Comparison of ENCODE assay signal across 32 cellular contexts in genomic region chrX:21831496-21831895, GRCh38.
"Had no signal": no experiment of that assay in that cellular context is flagged by ENCODE, and none has a peak within 500 bp of the region (broad histone marks: within the 10 kb centered on the region; RNA-seq: fewer than 3 reads in every experiment).

No MANE protein-coding gene starts in this region.

- DNase-seq: activated B cell treated with CpG ODN at 0.5 μM for 24 hours; activated CD4-positive, alpha-beta memory T cell treated with anti-CD3 and anti-CD28 coated beads, Interleukin-2, amount 10 ng/mL, durations not matched to agents 7 days and 5 days; activated CD4-positive, alpha-beta T cell treated with anti-CD3 and anti-CD28 coated beads for 48 hours; activated CD4-positive, alpha-beta T cell treated with anti-CD3 and anti-CD28 coated beads, Interleukin-2, amount 50 U/mL, for 4 hours; activated CD8-positive, alpha-beta memory T cell treated with anti-CD3 and anti-CD28 coated beads, Interleukin-2, amount 50 U/mL, for 48 hours; activated gamma-delta T cell; activated naive CD4-positive, alpha-beta T cell; activated naive CD4-positive, alpha-beta T cell treated with anti-CD3 and anti-CD28 coated beads, Interleukin-2, amount 10 ng/mL, durations not matched to agents 7 days and 5 days; activated naive CD8-positive, alpha-beta T cell treated with anti-CD3 and anti-CD28 coated beads, Interleukin-2, amount 10 ng/mL, durations not matched to agents 7 days and 5 days; activated T-cell treated with anti-CD3 and anti-CD28 coated beads for 4 hours; activated T-cell treated with anti-CD3 and anti-CD28 coated beads, Interleukin-2, amount 50 U/mL, for 24 hours; activated T-cell treated with anti-CD3 and anti-CD28 coated beads, Interleukin-2, amount 50 U/mL, for 72 hours; amniotic stem cell; anterior cingulate cortex; body of pancreas; caudate nucleus; dorsolateral prefrontal cortex; effector memory CD4-positive, alpha-beta T cell; endodermal cell; foreskin fibroblast; head of caudate nucleus; T-helper 1 cell; T-helper 17 cell; T1000; WERI-Rb-1 had no signal

- H3K4me1 Mint-ChIP-seq: activated B cell treated with CpG ODN at 0.5 μM for 24 hours; activated CD4-positive, alpha-beta memory T cell treated with anti-CD3 and anti-CD28 coated beads, Interleukin-2, amount 10 ng/mL, durations not matched to agents 7 days and 5 days; activated naive CD4-positive, alpha-beta T cell treated with anti-CD3 and anti-CD28 coated beads, Interleukin-2, amount 10 ng/mL, durations not matched to agents 7 days and 5 days; activated naive CD8-positive, alpha-beta T cell treated with anti-CD3 and anti-CD28 coated beads, Interleukin-2, amount 10 ng/mL, durations not matched to agents 7 days and 5 days; T-helper 17 cell had no signal

- H3K4me3 ChIP-seq: body of pancreas, coronary artery, dorsolateral prefrontal cortex had no signal

- H3K36me3 Mint-ChIP-seq: activated naive CD4-positive, alpha-beta T cell treated with anti-CD3 and anti-CD28 coated beads, Interleukin-2, amount 10 ng/mL, durations not matched to agents 7 days and 5 days; activated naive CD4-positive, alpha-beta T cell treated with anti-CD3 and anti-CD28 coated beads, Interleukin-2, amount 50 U/mL, for 72 hours; activated naive CD8-positive, alpha-beta T cell treated with anti-CD3 and anti-CD28 coated beads, Interleukin-2, amount 10 ng/mL, durations not matched to agents 7 days and 5 days had no signal

- H3K27me3 ChIP-seq: body of pancreas had no signal

- H3K4me1 ChIP-seq: body of pancreas had no signal

- H3K4me3 Mint-ChIP-seq: activated B cell treated with CpG ODN at 0.5 μM for 24 hours; activated CD4-positive, alpha-beta memory T cell treated with anti-CD3 and anti-CD28 coated beads, Interleukin-2, amount 10 ng/mL, durations not matched to agents 7 days and 5 days; activated naive CD4-positive, alpha-beta T cell treated with anti-CD3 and anti-CD28 coated beads, Interleukin-2, amount 10 ng/mL, durations not matched to agents 7 days and 5 days; activated naive CD8-positive, alpha-beta T cell treated with anti-CD3 and anti-CD28 coated beads, Interleukin-2, amount 10 ng/mL, durations not matched to agents 7 days and 5 days; activated T-cell treated with anti-CD3 and anti-CD28 coated beads, Interleukin-2, amount 50 U/mL, for 24 hours; activated T-cell treated with anti-CD3 and anti-CD28 coated beads, Interleukin-2, amount 50 U/mL, for 72 hours; dendritic cell treated with granulocyte-macrophage colony-stimulating factor and Interleukin-4, amounts not matched to agents 40 ng/mL and 50 ng/mL, for 4 days; endodermal cell; T-helper 17 cell; T-helper 2 cell treated with Interferon-gamma antibody and Interleukin-4, amounts not matched to agents 5 μg/mL and 100 μg/mL, for 36 hours had no signal

- H3K27ac Mint-ChIP-seq: activated B cell treated with CpG ODN at 0.5 μM for 24 hours; activated CD4-positive, alpha-beta memory T cell treated with anti-CD3 and anti-CD28 coated beads, Interleukin-2, amount 10 ng/mL, durations not matched to agents 7 days and 5 days; activated naive CD4-positive, alpha-beta T cell treated with anti-CD3 and anti-CD28 coated beads, Interleukin-2, amount 10 ng/mL, durations not matched to agents 7 days and 5 days; activated naive CD4-positive, alpha-beta T cell treated with anti-CD3 and anti-CD28 coated beads, Interleukin-2, amount 50 U/mL, for 72 hours; activated naive CD8-positive, alpha-beta T cell treated with anti-CD3 and anti-CD28 coated beads, Interleukin-2, amount 10 ng/mL, durations not matched to agents 7 days and 5 days; activated T-cell treated with anti-CD3 and anti-CD28 coated beads, Interleukin-2, amount 50 U/mL, for 24 hours; activated T-cell treated with anti-CD3 and anti-CD28 coated beads, Interleukin-2, amount 50 U/mL, for 72 hours; dendritic cell treated with granulocyte-macrophage colony-stimulating factor and Interleukin-4, amounts not matched to agents 40 ng/mL and 50 ng/mL, for 4 days; endodermal cell; T-helper 17 cell; T-helper 2 cell treated with Interferon-gamma antibody and Interleukin-4, amounts not matched to agents 5 μg/mL and 100 μg/mL, for 36 hours had no signal

- H3K27ac ChIP-seq: body of pancreas, coronary artery, dorsolateral prefrontal cortex, WERI-Rb-1 had no signal

- ATAC-seq: activated CD4-positive, CD25-positive, alpha-beta regulatory T cell treated with anti-CD3 and anti-CD28 coated beads, Interleukin-2, amount 50 U/mL, for 24 hours; activated naive CD4-positive, alpha-beta T cell treated with anti-CD3 and anti-CD28 coated beads, Interleukin-2, amount 50 U/mL, for 72 hours; activated T-cell treated with anti-CD3 and anti-CD28 coated beads, Interleukin-2, amount 50 U/mL, for 72 hours; body of pancreas; esophagus mucosa; T-helper 17 cell had no signal

- H3K27me3 Mint-ChIP-seq: activated naive CD4-positive, alpha-beta T cell treated with anti-CD3 and anti-CD28 coated beads, Interleukin-2, amount 10 ng/mL, durations not matched to agents 7 days and 5 days; activated naive CD8-positive, alpha-beta T cell treated with anti-CD3 and anti-CD28 coated beads, Interleukin-2, amount 10 ng/mL, durations not matched to agents 7 days and 5 days; T-helper 17 cell had no signal

- H3K9me3 Mint-ChIP-seq: activated B cell treated with CpG ODN at 0.5 μM for 24 hours; activated CD4-positive, alpha-beta memory T cell treated with anti-CD3 and anti-CD28 coated beads, Interleukin-2, amount 10 ng/mL, durations not matched to agents 7 days and 5 days; activated naive CD4-positive, alpha-beta T cell treated with anti-CD3 and anti-CD28 coated beads, Interleukin-2, amount 10 ng/mL, durations not matched to agents 7 days and 5 days; activated naive CD4-positive, alpha-beta T cell treated with anti-CD3 and anti-CD28 coated beads, Interleukin-2, amount 50 U/mL, for 72 hours; activated naive CD8-positive, alpha-beta T cell treated with anti-CD3 and anti-CD28 coated beads, Interleukin-2, amount 10 ng/mL, durations not matched to agents 7 days and 5 days; activated T-cell treated with anti-CD3 and anti-CD28 coated beads, Interleukin-2, amount 50 U/mL, for 24 hours; activated T-cell treated with anti-CD3 and anti-CD28 coated beads, Interleukin-2, amount 50 U/mL, for 72 hours; dendritic cell treated with granulocyte-macrophage colony-stimulating factor and Interleukin-4, amounts not matched to agents 40 ng/mL and 50 ng/mL, for 4 days; endodermal cell; T-helper 2 cell treated with Interferon-gamma antibody and Interleukin-4, amounts not matched to agents 5 μg/mL and 100 μg/mL, for 36 hours had no signal

- H3K36me3 ChIP-seq: WERI-Rb-1 had no signal

- FAIRE-seq: frontal cortex had no signal

- H3K9me3 ChIP-seq: body of pancreas had no signal
